1 cellular context compared by ENCODE assay signal in the genomic region with DNA sequence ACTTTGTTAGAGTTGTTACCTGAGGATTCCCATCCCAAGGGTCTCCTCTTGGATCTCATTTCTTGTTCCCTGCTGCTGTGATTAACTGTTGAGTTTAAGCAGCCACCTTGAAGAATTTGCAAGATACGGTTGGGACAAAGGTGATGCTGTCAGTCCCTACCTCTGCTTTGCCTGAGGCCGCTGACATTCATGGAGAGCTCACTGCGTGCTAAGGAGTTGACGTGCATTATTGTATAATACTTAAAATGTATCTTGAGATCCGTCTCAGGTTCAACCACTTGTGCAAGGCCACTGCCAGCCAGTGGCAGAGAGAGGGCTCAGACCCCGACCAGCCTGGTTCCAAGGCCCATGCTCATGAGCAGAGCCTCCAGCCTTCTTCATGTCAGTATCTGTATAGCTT.
TF ChIP-seq lines count a peak whose summit lies in the region.

No MANE protein-coding gene starts in this region.

TF ChIP-seq in GM23338, 12 proteins besides CTCF, POLR2A, EP300 and RAD21 (continued from another document):
- TF ChIP-seq, protein P1, sequence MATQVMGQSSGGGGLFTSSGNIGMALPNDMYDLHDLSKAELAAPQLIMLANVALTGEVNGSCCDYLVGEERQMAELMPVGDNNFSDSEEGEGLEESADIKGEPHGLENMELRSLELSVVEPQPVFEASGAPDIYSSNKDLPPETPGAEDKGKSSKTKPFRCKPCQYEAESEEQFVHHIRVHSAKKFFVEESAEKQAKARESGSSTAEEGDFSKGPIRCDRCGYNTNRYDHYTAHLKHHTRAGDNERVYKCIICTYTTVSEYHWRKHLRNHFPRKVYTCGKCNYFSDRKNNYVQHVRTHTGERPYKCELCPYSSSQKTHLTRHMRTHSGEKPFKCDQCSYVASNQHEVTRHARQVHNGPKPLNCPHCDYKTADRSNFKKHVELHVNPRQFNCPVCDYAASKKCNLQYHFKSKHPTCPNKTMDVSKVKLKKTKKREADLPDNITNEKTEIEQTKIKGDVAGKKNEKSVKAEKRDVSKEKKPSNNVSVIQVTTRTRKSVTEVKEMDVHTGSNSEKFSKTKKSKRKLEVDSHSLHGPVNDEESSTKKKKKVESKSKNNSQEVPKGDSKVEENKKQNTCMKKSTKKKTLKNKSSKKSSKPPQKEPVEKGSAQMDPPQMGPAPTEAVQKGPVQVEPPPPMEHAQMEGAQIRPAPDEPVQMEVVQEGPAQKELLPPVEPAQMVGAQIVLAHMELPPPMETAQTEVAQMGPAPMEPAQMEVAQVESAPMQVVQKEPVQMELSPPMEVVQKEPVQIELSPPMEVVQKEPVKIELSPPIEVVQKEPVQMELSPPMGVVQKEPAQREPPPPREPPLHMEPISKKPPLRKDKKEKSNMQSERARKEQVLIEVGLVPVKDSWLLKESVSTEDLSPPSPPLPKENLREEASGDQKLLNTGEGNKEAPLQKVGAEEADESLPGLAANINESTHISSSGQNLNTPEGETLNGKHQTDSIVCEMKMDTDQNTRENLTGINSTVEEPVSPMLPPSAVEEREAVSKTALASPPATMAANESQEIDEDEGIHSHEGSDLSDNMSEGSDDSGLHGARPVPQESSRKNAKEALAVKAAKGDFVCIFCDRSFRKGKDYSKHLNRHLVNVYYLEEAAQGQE (IDR thresholded peaks at IDR 0.05; ENCODE audit: unreplicated experiment): no peak
- TF ChIP-seq EZH2phosphoT487 (IDR thresholded peaks at IDR 0.05; ENCODE audit: unreplicated experiment): no peak
- TF ChIP-seq STAT1 (IDR thresholded peaks at IDR 0.05; ENCODE audit: unreplicated experiment): no peak
